Comparison of ENCODE assay signal across 21 cellular contexts in genomic region chr2:217832987-217833386, GRCh38.
DNase-seq lines count a peak whose midpoint lies in the region; ATAC-seq and TF ChIP-seq lines count a peak whose summit lies in the region.
"Had no signal": no experiment of that assay in that cellular context is flagged by ENCODE, and none has a peak within 500 bp of the region (broad histone marks: within the 10 kb centered on the region; RNA-seq: fewer than 3 reads in every experiment).

No MANE protein-coding gene starts in this region.

- H3K27me3 ChIP-seq in heart right ventricle (no peaks in the 10 kb centered on the region), esophagus muscularis mucosa (no peaks in the 10 kb centered on the region), psoas muscle (ENCODE audit: insufficient read depth in 3 of 3, low read length in 2 of 3) (no peaks in the 10 kb centered on the region), tibial nerve (no peaks in the 10 kb centered on the region)

- intact Hi-C loops in heart right ventricle (cut with DNase I) (no loop called here), left ventricle myocardium superior (cut with micrococcal nuclease) (no loop called here), esophagus muscularis mucosa (cut with DNase I) (no loop called here), psoas muscle (cut with DNase I) (no loop called here), posterior vena cava (cut with DNase I) (no loop called here)

- H3K9me3 Mint-ChIP-seq in stimulated activated effector memory CD8-positive, alpha-beta T cell treated with anti-CD3 and anti-CD28 coated beads, Interleukin-12 subunit alpha, Interleukin-12 subunit beta, amount 100 ng/mL, for 72 hours: no peaks in the 10 kb centered on the region

- TF ChIP-seq CTCF in heart right ventricle (IDR thresholded peaks at IDR 0.05) (no peak), esophagus muscularis mucosa (IDR thresholded peaks at IDR 0.05) (no peak), psoas muscle (IDR thresholded peaks at IDR 0.05) (no peak), tibial nerve (IDR thresholded peaks at IDR 0.05) (no peak)

- WGBS in heart right ventricle, 2 donors: 93 to 95% methylated on average over 15 of the region's 15 CpGs
- 89% methylated on average over 15 of the region's 15 CpGs for WGBS in esophagus muscularis mucosa
- 90 to 96% (median 94%) methylated on average over 15 of the region's 15 CpGs for WGBS in psoas muscle, 3 donors
- 87 to 90% methylated on average over 15 of the region's 15 CpGs for WGBS in tibial nerve, 2 donors

- H3K27ac Mint-ChIP-seq in stimulated activated effector memory CD8-positive, alpha-beta T cell treated with anti-CD3 and anti-CD28 coated beads, Interleukin-12 subunit alpha, Interleukin-12 subunit beta, amount 100 ng/mL, for 72 hours: no peak overlapping the region

- H3K27ac ChIP-seq in heart right ventricle (peak overlapping the region; percentile 44 to 96 (median 88)), esophagus muscularis mucosa (replicated peaks in 1 of 4) (peak overlapping the region; percentile 83 to 90 (median 88)), psoas muscle (peak overlapping the region; percentile 89), tibial nerve (peak overlapping the region in 3 of 4 donors; percentile 6 to 93 (median 86))
- H3K27ac ChIP-seq: GM23248 had no signal

- TF ChIP-seq POLR2A in esophagus muscularis mucosa (IDR thresholded peaks at IDR 0.05; ENCODE audit: low read depth) (no peak), tibial nerve (IDR thresholded peaks at IDR 0.05) (no peak)

- H3K36me3 Mint-ChIP-seq in stimulated activated effector memory CD8-positive, alpha-beta T cell treated with anti-CD3 and anti-CD28 coated beads, Interleukin-12 subunit alpha, Interleukin-12 subunit beta, amount 100 ng/mL, for 72 hours: peaks cover 6% of the 10 kb centered on the region

- H3K9me3 ChIP-seq in heart right ventricle (no peaks in the 10 kb centered on the region), esophagus muscularis mucosa (no peaks in the 10 kb centered on the region), psoas muscle (no peaks in the 10 kb centered on the region), tibial nerve (no peaks in the 10 kb centered on the region)

- no peak overlapping the region for H3K4me3 ChIP-seq in heart right ventricle
- no peak overlapping the region for H3K4me3 ChIP-seq in esophagus muscularis mucosa
- no peak overlapping the region for H3K4me3 ChIP-seq in psoas muscle
- H3K4me3 ChIP-seq in tibial nerve: no peak overlapping the region
- H3K4me3 ChIP-seq: GM23248 had no signal

- TF ChIP-seq EP300 in esophagus muscularis mucosa (IDR thresholded peaks at IDR 0.05) (no peak), tibial nerve (IDR thresholded peaks at IDR 0.05) (no peak)

- H3K36me3 ChIP-seq in heart right ventricle: peaks cover 0 to 84% (median 69%) of the 10 kb centered on the region in 9 donors
- peaks cover 57 to 84% (median 83%) of the 10 kb centered on the region in 4 donors for H3K36me3 ChIP-seq in esophagus muscularis mucosa
- peaks cover 8 to 87% of the 10 kb centered on the region in 2 donors for H3K36me3 ChIP-seq in psoas muscle (ENCODE audit: insufficient read depth in 1 of 2, low read depth in 1 of 2)
- peaks cover 4 to 71% (median 12%) of the 10 kb centered on the region in 3 donors for H3K36me3 ChIP-seq in tibial nerve

- H3K4me1 ChIP-seq in heart right ventricle (peaks cover 44 to 98% (median 83%) of the 10 kb centered on the region in 9 donors), esophagus muscularis mucosa (peaks cover 85 to 100% (median 100%) of the 10 kb centered on the region in 4 donors), psoas muscle (peaks cover 98% of the 10 kb centered on the region), tibial nerve (peaks cover 0 to 98% (median 41%) of the 10 kb centered on the region in 4 donors)

- H3K4me1 Mint-ChIP-seq in stimulated activated effector memory CD8-positive, alpha-beta T cell treated with anti-CD3 and anti-CD28 coated beads, Interleukin-12 subunit alpha, Interleukin-12 subunit beta, amount 100 ng/mL, for 72 hours: no peaks in the 10 kb centered on the region

- ATAC-seq in heart right ventricle (no peak), left ventricle myocardium superior (no peak), psoas muscle (no peak)
- no peak for ATAC-seq in stimulated activated effector memory CD8-positive, alpha-beta T cell treated with anti-CD3 and anti-CD28 coated beads, Interleukin-12 subunit alpha, Interleukin-12 subunit beta, amount 100 ng/mL, for 72 hours
- ATAC-seq: HCT116 had no signal

- DNase-seq in heart right ventricle (no peak), left ventricle myocardium superior (no peak), esophagus muscularis mucosa (ENCODE audit: extremely low spot score) (no peak), psoas muscle (peak in 1 of 2 donors; percentile 53), tibial nerve (ENCODE audit: low spot score in 2 of 2) (no peak), posterior vena cava (ENCODE audit: low spot score) (no peak), NCI-H524 (lab: John Stamatoyannopoulos, UW) (no peak)
- DNase-seq in stimulated activated effector memory CD8-positive, alpha-beta T cell treated with anti-CD3 and anti-CD28 coated beads, Interleukin-12 subunit alpha, Interleukin-12 subunit beta, amount 100 ng/mL, for 72 hours (ENCODE audit: low spot score in 2 of 2): no peak
- DNase-seq: DMS79; GM23248; IMR-90; Kasumi-1; MM.1S; NCI-H1092 treated with DMSO at 0.1 percent for 48 hours; NCI-H1694; NCI-H2107; NCI-H2227 treated with DMSO at 0.1 percent for 48 hours; NCI-H526 treated with DMSO at 0.1 percent for 48 hours; NK-92 treated with Interleukin-12 subunit alpha and Interleukin-12 subunit beta, amount 100 ng/mL, for 24 hours; SIG-M5 had no signal

- H3K4me3 Mint-ChIP-seq in stimulated activated effector memory CD8-positive, alpha-beta T cell treated with anti-CD3 and anti-CD28 coated beads, Interleukin-12 subunit alpha, Interleukin-12 subunit beta, amount 100 ng/mL, for 72 hours: no peak overlapping the region
